Comparison of ENCODE assay signal across 35 cellular contexts in the genomic region with DNA sequence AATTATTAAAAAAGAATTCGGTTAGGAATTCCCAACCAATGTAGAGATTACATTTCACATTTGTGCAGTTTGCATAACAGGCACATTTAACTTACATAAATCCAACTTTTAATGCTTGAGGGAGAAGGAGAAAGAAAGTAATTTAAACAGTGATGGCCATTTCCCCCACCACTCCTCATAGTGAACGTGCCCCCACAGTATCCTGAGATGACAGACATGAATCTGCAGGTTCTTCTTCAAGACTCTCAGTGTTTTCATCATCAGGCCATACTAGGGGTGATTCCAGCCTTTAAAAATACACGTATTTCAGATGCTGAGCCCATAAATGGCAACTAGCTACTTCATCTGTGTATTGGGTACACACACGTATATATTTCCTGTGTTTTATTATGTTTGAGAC.
"Had no signal": no experiment of that assay in that cellular context is flagged by ENCODE, and none has a peak within 500 bp of the region (broad histone marks: within the 10 kb centered on the region; RNA-seq: fewer than 3 reads in every experiment).

No MANE protein-coding gene starts in this region.

- H3K36me3 ChIP-seq: MG63 had no signal

- H3K4me3 ChIP-seq: MG63 had no signal

- DNase-seq: Kasumi-1, MG63, MM.1S, MV-4-11, NCI-H1048, NCI-H1092, NCI-H1092 treated with DMSO at 0.1 percent for 48 hours, NCI-H1105, NCI-H1105 treated with DMSO at 0.1 percent for 48 hours, NCI-H1417, NCI-H1417 treated with DMSO at 0.1 percent for 48 hours, NCI-H1436, NCI-H1436 treated with DMSO at 0.1 percent for 48 hours, NCI-H146, NCI-H1694, NCI-H1694 treated with DMSO at 0.1 percent for 48 hours, NCI-H187, NCI-H187 treated with DMSO at 0.1 percent for 48 hours, NCI-H1930, NCI-H2029, NCI-H2029 treated with DMSO at 0.1 percent for 48 hours, NCI-H2081, NCI-H2081 treated with DMSO at 0.1 percent for 48 hours, NCI-H2107, NCI-H2171, NCI-H2171 treated with DMSO at 0.1 percent for 48 hours, NCI-H2227 treated with DMSO at 0.1 percent for 48 hours, NCI-H226, NCI-H345, NCI-H446, NCI-H446 treated with DMSO at 0.1 percent for 48 hours, NCI-H510A, NCI-H510A treated with DMSO at 0.1 percent for 48 hours, NCI-H524, NCI-H524 treated with DMSO at 0.1 percent for 48 hours had no signal

- H3K27me3 ChIP-seq: MG63 had no signal
